ENCODE assay signal across 28 cellular contexts in the genomic region with DNA sequence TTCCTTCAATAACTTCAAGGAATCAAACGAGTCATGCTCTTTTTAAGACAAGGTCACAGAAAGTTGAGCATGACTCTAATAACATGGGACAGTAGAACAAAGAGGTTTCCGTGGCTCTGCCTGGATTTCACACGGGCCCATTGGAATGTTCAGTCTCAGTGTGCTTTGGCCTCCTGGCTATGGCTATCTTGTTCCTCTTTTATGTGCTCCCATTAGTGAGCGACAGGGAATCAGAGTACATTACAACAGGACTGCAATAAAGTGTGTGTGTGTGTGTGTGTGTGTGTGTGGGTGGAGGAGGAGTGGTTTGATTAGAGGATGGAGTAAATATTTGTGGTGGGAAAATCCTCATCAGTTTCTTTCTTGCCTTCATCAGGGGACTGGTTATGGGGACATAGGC.
"Had no signal": no experiment of that assay in that cellular context is flagged by ENCODE, and none has a peak within 500 bp of the region (broad histone marks: within the 10 kb centered on the region; RNA-seq: fewer than 3 reads in every experiment).

No MANE protein-coding gene starts in this region.

- H3K36me3 ChIP-seq: gastrocnemius medialis, right lobe of liver, tibial nerve had no signal

- H3K79me2 ChIP-seq: parathyroid adenoma had no signal

- H3K4me3 Mint-ChIP-seq: activated CD4-positive, alpha-beta memory T cell treated with anti-CD3 and anti-CD28 coated beads for 36 hours; activated CD4-positive, alpha-beta T cell treated with anti-CD3 and anti-CD28 coated beads, Interleukin-2, amount 10 ng/mL, durations not matched to agents 24 days and 14 days; activated naive CD4-positive, alpha-beta T cell treated with anti-CD3 and anti-CD28 coated beads for 36 hours; activated naive CD8-positive, alpha-beta T cell treated with anti-CD3 and anti-CD28 coated beads for 36 hours; activated T-helper 1 cell treated with anti-CD3 and anti-CD28 coated beads, Interleukin-12 subunit alpha, Interleukin-12 subunit beta, Interleukin-2, Interleukin-4 antibody, amounts not matched to agents 30 ng/mL and 10 ng/mL and 1 ng/mL, durations not matched to agents 14 hours and 24 hours and 36 hours; central memory CD8-positive, alpha-beta T cell; dendritic cell treated with granulocyte-macrophage colony-stimulating factor and Interleukin-4, amounts not matched to agents 40 ng/mL and 50 ng/mL, for 4 days; naive B cell; nephron progenitor cell; T-helper 1 cell treated with Interleukin-12 subunit alpha and Interleukin-12 subunit beta and Interleukin-4 antibody, amounts not matched to agents 30 μg/mL and 1 μg/mL, for 36 hours had no signal

- H3K9ac ChIP-seq: parathyroid adenoma had no signal

- H3K27me3 ChIP-seq: gastrocnemius medialis, right lobe of liver, tibial nerve had no signal

- H3K27me3 Mint-ChIP-seq: activated CD4-positive, alpha-beta memory T cell treated with anti-CD3 and anti-CD28 coated beads for 36 hours; activated CD4-positive, alpha-beta T cell treated with anti-CD3 and anti-CD28 coated beads, Interleukin-2, amount 10 ng/mL, durations not matched to agents 24 days and 14 days; activated naive CD8-positive, alpha-beta T cell treated with anti-CD3 and anti-CD28 coated beads for 36 hours; central memory CD8-positive, alpha-beta T cell; dendritic cell treated with granulocyte-macrophage colony-stimulating factor and Interleukin-4, amounts not matched to agents 40 ng/mL and 50 ng/mL, for 4 days; naive B cell had no signal

- H2AFZ ChIP-seq: parathyroid adenoma had no signal

- H3K9me3 ChIP-seq: gastrocnemius medialis, right lobe of liver, tibial nerve had no signal

- DNase-seq: activated CD4-positive, alpha-beta memory T cell treated with anti-CD3 and anti-CD28 coated beads for 36 hours; activated CD4-positive, alpha-beta T cell treated with anti-CD3 and anti-CD28 coated beads, Interleukin-2, amount 10 ng/mL, durations not matched to agents 24 days and 14 days; activated CD4-positive, CD25-positive, alpha-beta regulatory T cell treated with anti-CD3 and anti-CD28 coated beads, Interleukin-2, amount 50 U/mL, for 72 hours; activated CD8-positive, alpha-beta memory T cell treated with anti-CD3 and anti-CD28 coated beads, Interleukin-2, amount 50 U/mL, for 4 hours; activated effector memory CD4-positive, alpha-beta T cell treated with anti-CD3 and anti-CD28 coated beads, Interleukin-2, amount 50 U/mL, for 16 hours; activated naive CD4-positive, alpha-beta T cell treated with anti-CD3 and anti-CD28 coated beads for 36 hours; activated naive CD8-positive, alpha-beta T cell treated with anti-CD3 and anti-CD28 coated beads for 36 hours; activated T-cell treated with anti-CD3 and anti-CD28 coated beads, Interleukin-2, amount 50 U/mL, for 1 hour; effector CD8-positive, alpha-beta T cell; gastrocnemius medialis; glutamatergic neuron; kidney; naive B cell; nephron progenitor cell; nucleus accumbens; right lobe of liver; stimulated activated CD4-positive, alpha-beta T cell treated with anti-CD3 and anti-CD28 coated beads, Interleukin-2, amount 100 ng/mL, for 48 hours; stimulated activated naive CD4-positive, alpha-beta T cell treated with Interleukin-2 at 50 U/mL for 16 hours; SW 1271; T1000 had no signal

- H3K27ac Mint-ChIP-seq: activated CD4-positive, alpha-beta memory T cell treated with anti-CD3 and anti-CD28 coated beads for 36 hours; activated CD4-positive, alpha-beta T cell treated with anti-CD3 and anti-CD28 coated beads, Interleukin-2, amount 10 ng/mL, durations not matched to agents 24 days and 14 days; activated naive CD4-positive, alpha-beta T cell treated with anti-CD3 and anti-CD28 coated beads for 36 hours; activated naive CD8-positive, alpha-beta T cell treated with anti-CD3 and anti-CD28 coated beads for 36 hours; activated T-helper 1 cell treated with anti-CD3 and anti-CD28 coated beads, Interleukin-12 subunit alpha, Interleukin-12 subunit beta, Interleukin-2, Interleukin-4 antibody, amounts not matched to agents 30 ng/mL and 10 ng/mL and 1 ng/mL, durations not matched to agents 14 hours and 24 hours and 36 hours; dendritic cell treated with granulocyte-macrophage colony-stimulating factor and Interleukin-4, amounts not matched to agents 40 ng/mL and 50 ng/mL, for 4 days; naive B cell; nephron progenitor cell; T-helper 1 cell treated with Interleukin-12 subunit alpha and Interleukin-12 subunit beta and Interleukin-4 antibody, amounts not matched to agents 30 μg/mL and 1 μg/mL, for 36 hours had no signal

- H3K4me1 Mint-ChIP-seq: activated CD4-positive, alpha-beta T cell treated with anti-CD3 and anti-CD28 coated beads, Interleukin-2, amount 10 ng/mL, durations not matched to agents 24 days and 14 days; activated naive CD8-positive, alpha-beta T cell treated with anti-CD3 and anti-CD28 coated beads for 36 hours; central memory CD8-positive, alpha-beta T cell; naive B cell had no signal

- H3K4me3 ChIP-seq: gastrocnemius medialis, lung, right lobe of liver, tibial nerve had no signal

- FAIRE-seq: kidney had no signal

- H3K9me3 Mint-ChIP-seq: activated CD4-positive, alpha-beta memory T cell treated with anti-CD3 and anti-CD28 coated beads for 36 hours; activated CD4-positive, alpha-beta T cell treated with anti-CD3 and anti-CD28 coated beads, Interleukin-2, amount 10 ng/mL, durations not matched to agents 24 days and 14 days; activated T-helper 1 cell treated with anti-CD3 and anti-CD28 coated beads, Interleukin-12 subunit alpha, Interleukin-12 subunit beta, Interleukin-2, Interleukin-4 antibody, amounts not matched to agents 30 ng/mL and 10 ng/mL and 1 ng/mL, durations not matched to agents 14 hours and 24 hours and 36 hours; dendritic cell treated with granulocyte-macrophage colony-stimulating factor and Interleukin-4, amounts not matched to agents 40 ng/mL and 50 ng/mL, for 4 days; nephron progenitor cell; T-helper 1 cell treated with Interleukin-12 subunit alpha and Interleukin-12 subunit beta and Interleukin-4 antibody, amounts not matched to agents 30 μg/mL and 1 μg/mL, for 36 hours had no signal

- ATAC-seq: gastrocnemius medialis, left lobe of liver, right lobe of liver had no signal

- H3K27ac ChIP-seq: gastrocnemius medialis, parathyroid adenoma, right lobe of liver, tibial nerve had no signal

- H3K4me1 ChIP-seq: gastrocnemius medialis, parathyroid adenoma, right lobe of liver, tibial nerve had no signal

- H3K36me3 Mint-ChIP-seq: activated CD4-positive, alpha-beta memory T cell treated with anti-CD3 and anti-CD28 coated beads for 36 hours; activated naive CD8-positive, alpha-beta T cell treated with anti-CD3 and anti-CD28 coated beads for 36 hours; naive B cell had no signal
